Comparison of ENCODE assay signal across 11 cellular contexts in the genomic region with DNA sequence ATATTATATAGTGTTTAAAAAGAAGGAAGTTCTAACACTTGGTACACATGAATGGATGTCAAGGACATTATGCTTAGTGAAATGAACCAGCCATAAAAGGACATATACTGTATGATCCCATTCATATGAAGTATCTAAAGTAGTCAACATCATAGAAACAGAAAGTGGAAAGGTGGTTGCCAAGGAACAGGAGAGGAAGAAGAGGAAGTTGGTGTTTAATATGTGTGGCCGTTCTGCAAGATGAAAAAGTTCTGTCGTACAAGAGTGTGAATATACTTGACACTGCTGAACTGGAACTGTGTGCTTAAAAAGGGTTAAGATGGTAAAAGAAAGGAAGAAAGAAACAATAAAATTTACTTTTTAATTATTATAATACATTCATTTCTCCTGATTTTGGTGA. TPM values are rescaled to one million over a fixed set of nuclear protein-coding genes. Genes with fewer than 3 reads are reported as not detected.
DNase-seq lines count a peak whose midpoint lies in the region; ATAC-seq and TF ChIP-seq lines count a peak whose summit lies in the region.
"Had no signal": no experiment of that assay in that cellular context is flagged by ENCODE, and none has a peak within 500 bp of the region (broad histone marks: within the 10 kb centered on the region; RNA-seq: fewer than 3 reads in every experiment).

No MANE protein-coding gene starts in this region.

- peaks cover 0 to 2% (median 0%) of the 10 kb centered on the region in 7 donors for H3K9me3 Mint-ChIP-seq in CD14-positive monocyte
- H3K9me3 Mint-ChIP-seq: HFFc6 had no signal

- H3K4me1 Mint-ChIP-seq in CD14-positive monocyte = peaks cover 80% of the 10 kb centered on the region

- intact Hi-C loops in CD14-positive monocyte (cut with micrococcal nuclease) = no loop called here

- DNase-seq in CD14-positive monocyte (ENCODE audit: low spot score) (no peak), GM13976 (ENCODE audit: low spot score) (peak; percentile 52), NOMO-1 treated with DMSO at 0.1 percent for 48 hours (lab: John Stamatoyannopoulos, UW; ENCODE audit: unreplicated experiment) (peak; percentile 87), foreskin melanocyte (no peak), EL (no peak), NCI-H510A treated with DMSO at 0.1 percent for 48 hours (lab: John Stamatoyannopoulos, UW) (no peak)
- peak; percentile 69 for DNase-seq in central memory CD4-positive, alpha-beta T cell
- DNase-seq: dorsolateral prefrontal cortex, HFFc6, PC-9 had no signal

- no peak for TF ChIP-seq POLR2A in GM18505 (IDR thresholded peaks at IDR 0.05; ENCODE audit: borderline replicate concordance, extremely low read depth, insufficient read depth, insufficient read length)

- H3K36me3 Mint-ChIP-seq in CD14-positive monocyte = peaks cover 45 to 48% of the 10 kb centered on the region in 2 donors

- TF ChIP-seq CTCF in CD14-positive monocyte (IDR thresholded peaks at IDR 0.05) (no peak), GM13976 (IDR thresholded peaks at IDR 0.05; ENCODE audit: borderline replicate concordance, control extremely low read depth, extremely low read depth, insufficient read depth, missing control alignments) (no peak)

- no peak for ATAC-seq in GM18505 (IDR thresholded peaks at IDR 0.05; ENCODE audit: unreplicated experiment)

- H3K27ac Mint-ChIP-seq in CD14-positive monocyte = peak overlapping the region; percentile 69 to 100 (median 89)
- H3K27ac Mint-ChIP-seq: HFFc6 had no signal

- in situ Hi-C loops in GM13976 (cut with MboI; ENCODE audit: low sequenced_read_pairs, unreplicated experiment) = no loop called here

- peak overlapping the region in 1 of 2 donors; percentile 12 for H3K4me3 Mint-ChIP-seq in CD14-positive monocyte
- H3K4me3 Mint-ChIP-seq: HFFc6 had no signal

- peaks cover 0 to 5% (median 2%) of the 10 kb centered on the region in 3 donors for H3K27me3 Mint-ChIP-seq in CD14-positive monocyte (ENCODE audit: low read depth in 3 of 3)

RNA-seq across cellular contexts. Expression of a gene that starts 33.1 kb away (rescaled TPM):
- not detected for polyA plus RNA-seq in CD14-positive monocyte

Comparison
In these comparisons a context has a peak if more than half of its experiments do, and no peak if none do; other contexts are left out.
1. DNase-seq: peak in GM13976 (single experiment), NOMO-1 treated with DMSO at 0.1 percent for 48 hours (single experiment) and central memory CD4-positive, alpha-beta T cell (single experiment); none in CD14-positive monocyte (single experiment), foreskin melanocyte (single experiment), EL (single experiment) and NCI-H510A treated with DMSO at 0.1 percent for 48 hours (single experiment).